Comparison of ENCODE assay signal across 1 cellular context in genomic region chr21:21057349-21058062, GRCh38.
TF ChIP-seq lines count a peak whose summit lies in the region.

No MANE protein-coding gene starts in this region.

TF ChIP-seq in GM23338, 12 proteins besides CTCF, POLR2A, EP300 and RAD21 (continued from another document):
- no peak for TF ChIP-seq REST (IDR thresholded peaks at IDR 0.05; ENCODE audit: unreplicated experiment)
TF ChIP-seq in GM23338: peak in this region for 0.
